Comparison of ENCODE assay signal across 20 cellular contexts in the genomic region with DNA sequence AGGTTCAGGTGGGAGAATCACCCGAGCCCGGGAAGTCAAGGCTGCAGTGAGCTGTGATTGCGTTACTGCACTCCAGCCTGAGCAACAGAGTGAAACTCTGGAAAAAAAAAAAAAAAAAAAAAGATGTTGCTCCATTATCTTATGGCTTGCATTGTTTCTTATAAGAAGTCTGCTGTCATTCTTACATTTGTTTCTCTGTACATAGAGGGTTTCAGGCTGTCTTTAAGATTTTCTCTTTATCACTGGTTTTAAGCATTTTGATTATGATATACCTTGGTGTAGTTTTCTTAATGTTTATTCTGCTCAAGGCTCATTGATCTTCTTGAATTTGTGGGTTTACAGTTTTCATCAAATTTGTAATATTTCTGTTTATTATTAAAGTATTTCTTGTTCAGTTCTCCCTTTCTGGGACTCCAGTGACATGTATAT.
"Had no signal": no experiment of that assay in that cellular context is flagged by ENCODE, and none has a peak within 500 bp of the region (broad histone marks: within the 10 kb centered on the region; RNA-seq: fewer than 3 reads in every experiment).

No MANE protein-coding gene starts in this region.

- H3K27ac Mint-ChIP-seq: dendritic cell treated with granulocyte-macrophage colony-stimulating factor and Interleukin-4, amounts not matched to agents 40 ng/mL and 50 ng/mL, for 4 days; effector memory CD8-positive, alpha-beta T cell; naive thymus-derived CD4-positive, alpha-beta T cell; stimulated activated naive B cell treated with anti-CD40 and anti-IgM and Interleukin-4, amounts not matched to agents 10 μg/mL and 1 μg/mL and 100 μg/mL, for 72 hours; stimulated activated naive CD8-positive, alpha-beta T cell treated with anti-CD3 and anti-CD28 coated beads, Interleukin-15, amount 100 ng/mL, for 72 hours had no signal

- H3K4me1 ChIP-seq: testis had no signal

- H3K27ac ChIP-seq: esophagus squamous epithelium, heart right ventricle, neutrophil, psoas muscle, sigmoid colon, skin epidermis, testis, tibial nerve, upper lobe of right lung had no signal

- ATAC-seq: effector memory CD8-positive, alpha-beta T cell; heart right ventricle; left lobe of liver; naive thymus-derived CD4-positive, alpha-beta T cell; psoas muscle; stimulated activated naive B cell treated with anti-CD40 and anti-IgM and Interleukin-4, amounts not matched to agents 10 μg/mL and 1 μg/mL and 100 μg/mL, for 72 hours; stimulated activated naive CD8-positive, alpha-beta T cell treated with anti-CD3 and anti-CD28 coated beads, Interleukin-15, amount 100 ng/mL, for 72 hours; upper lobe of right lung had no signal

- H3K27me3 Mint-ChIP-seq: dendritic cell treated with granulocyte-macrophage colony-stimulating factor and Interleukin-4, amounts not matched to agents 40 ng/mL and 50 ng/mL, for 4 days; effector memory CD8-positive, alpha-beta T cell; stimulated activated naive B cell treated with anti-CD40 and anti-IgM and Interleukin-4, amounts not matched to agents 10 μg/mL and 1 μg/mL and 100 μg/mL, for 72 hours; stimulated activated naive CD8-positive, alpha-beta T cell treated with anti-CD3 and anti-CD28 coated beads, Interleukin-15, amount 100 ng/mL, for 72 hours had no signal

- DNase-seq: effector memory CD8-positive, alpha-beta T cell; esophagus squamous epithelium; heart right ventricle; hypothalamus; islet precursor cell; mammary epithelial cell; naive thymus-derived CD4-positive, alpha-beta T cell; psoas muscle; sigmoid colon; stimulated activated CD4-positive, alpha-beta T cell treated with anti-CD3 and anti-CD28 coated beads, Interleukin-2, amount 100 ng/mL, for 24 hours; stimulated activated CD4-positive, alpha-beta T cell treated with anti-CD3 and anti-CD28 coated beads, Interleukin-4, amount 100 ng/mL, for 4 hours; stimulated activated naive B cell treated with anti-CD40 and anti-IgM and Interleukin-4, amounts not matched to agents 10 μg/mL and 1 μg/mL and 100 μg/mL, for 72 hours; stimulated activated naive CD8-positive, alpha-beta T cell treated with anti-CD3 and anti-CD28 coated beads, Interleukin-15, amount 100 ng/mL, for 72 hours; testis; upper lobe of right lung had no signal

- H3K36me3 ChIP-seq: neutrophil, sigmoid colon, upper lobe of right lung had no signal

- H3K27me3 ChIP-seq: esophagus squamous epithelium, heart right ventricle, neutrophil, sigmoid colon, testis, tibial nerve, upper lobe of right lung had no signal

- H3K9me3 ChIP-seq: neutrophil, testis had no signal

- H3K4me3 Mint-ChIP-seq: dendritic cell treated with granulocyte-macrophage colony-stimulating factor and Interleukin-4, amounts not matched to agents 40 ng/mL and 50 ng/mL, for 4 days; effector memory CD8-positive, alpha-beta T cell; naive thymus-derived CD4-positive, alpha-beta T cell; stimulated activated naive B cell treated with anti-CD40 and anti-IgM and Interleukin-4, amounts not matched to agents 10 μg/mL and 1 μg/mL and 100 μg/mL, for 72 hours; stimulated activated naive CD8-positive, alpha-beta T cell treated with anti-CD3 and anti-CD28 coated beads, Interleukin-15, amount 100 ng/mL, for 72 hours had no signal

- H3K4me1 Mint-ChIP-seq: stimulated activated naive B cell treated with anti-CD40 and anti-IgM and Interleukin-4, amounts not matched to agents 10 μg/mL and 1 μg/mL and 100 μg/mL, for 72 hours had no signal

- H3K4me3 ChIP-seq: esophagus squamous epithelium, heart right ventricle, psoas muscle, sigmoid colon, skin epidermis, testis, tibial nerve, upper lobe of right lung had no signal
